ENCODE assay signal across 17 cellular contexts in the genomic region with DNA sequence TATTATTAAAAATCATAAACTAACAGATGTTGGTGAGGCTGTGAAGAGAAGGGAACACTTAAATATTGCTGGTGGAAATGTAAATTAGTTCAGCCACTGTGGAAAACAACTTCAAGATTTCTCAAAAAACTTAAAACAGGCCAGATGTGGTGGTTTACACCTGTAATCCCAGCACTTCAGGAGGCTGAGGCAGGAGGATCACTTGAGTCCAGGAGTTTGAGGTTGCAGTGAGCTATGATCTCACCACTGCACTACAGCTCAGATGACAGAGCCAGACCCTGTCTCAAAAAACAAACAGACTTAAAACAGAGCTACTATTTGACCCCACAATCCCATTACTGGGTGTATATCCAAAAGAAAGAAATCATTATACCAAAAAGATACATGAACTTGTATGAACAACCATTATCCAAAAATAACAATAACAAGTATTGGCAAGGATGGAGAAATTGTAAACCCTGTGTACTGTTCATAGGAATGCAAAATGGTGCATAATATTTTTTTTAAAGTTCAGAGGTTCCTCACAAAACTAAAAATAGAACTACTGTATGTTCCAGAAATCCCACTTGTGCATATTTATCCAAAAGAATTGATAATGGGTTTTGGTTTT.
"Had no signal": no experiment of that assay in that cellular context is flagged by ENCODE, and none has a peak within 500 bp of the region (broad histone marks: within the 10 kb centered on the region; RNA-seq: fewer than 3 reads in every experiment).

No MANE protein-coding gene starts in this region.

- H3K9me3 ChIP-seq: colonic mucosa had no signal

- FAIRE-seq: astrocyte, endothelial cell of umbilical vein, frontal cortex had no signal

- H3K27ac ChIP-seq: cardiac muscle cell, colonic mucosa, heart left ventricle, parathyroid adenoma, SK-N-MC, skin epidermis, tibial nerve had no signal

- H3K27me3 ChIP-seq: cardiac muscle cell, colonic mucosa, heart left ventricle, tibial nerve had no signal

- H3K4me3 Mint-ChIP-seq: neural crest cell had no signal

- ATAC-seq: activated CD4-positive, CD25-positive, alpha-beta regulatory T cell treated with anti-CD3 and anti-CD28 coated beads, Interleukin-2, amount 50 U/mL, for 24 hours had no signal

- DNase-seq: activated effector memory CD4-positive, alpha-beta T cell treated with anti-CD3 and anti-CD28 coated beads, Interleukin-2, amount 50 U/mL, for 16 hours; activated T-cell treated with anti-CD3 and anti-CD28 coated beads, Interleukin-2, amount 50 U/mL, for 1 hour; colonic mucosa; effector CD4-positive, alpha-beta T cell; heart left ventricle; islet precursor cell; retina had no signal

- H3K36me3 ChIP-seq: cardiac muscle cell, colonic mucosa, heart left ventricle had no signal

- H3K4me1 ChIP-seq: colonic mucosa had no signal

- H3K4me3 ChIP-seq: cardiac muscle cell, colonic mucosa, heart left ventricle, SK-N-MC, skin epidermis, tibial nerve had no signal
